In genomic region chr6:26471970-26472369, GRCh38 we compare ENCODE assay signal across 1 cellular context.
A peak's percentile ranks its signal among the peaks of the same experiment; 100 is the strongest.
TF ChIP-seq lines count a peak whose summit lies in the region.

No MANE protein-coding gene starts in this region.

TF ChIP-seq in HEK293, 187 proteins besides CTCF, POLR2A, EP300 and RAD21 (continued from another document):
- peak; percentile 64; the same call in 1 of the 2 replicates for TF ChIP-seq ZNF280D (tag by site-specific recombination; IDR thresholded peaks at IDR 0.05)
